In the genomic region with DNA sequence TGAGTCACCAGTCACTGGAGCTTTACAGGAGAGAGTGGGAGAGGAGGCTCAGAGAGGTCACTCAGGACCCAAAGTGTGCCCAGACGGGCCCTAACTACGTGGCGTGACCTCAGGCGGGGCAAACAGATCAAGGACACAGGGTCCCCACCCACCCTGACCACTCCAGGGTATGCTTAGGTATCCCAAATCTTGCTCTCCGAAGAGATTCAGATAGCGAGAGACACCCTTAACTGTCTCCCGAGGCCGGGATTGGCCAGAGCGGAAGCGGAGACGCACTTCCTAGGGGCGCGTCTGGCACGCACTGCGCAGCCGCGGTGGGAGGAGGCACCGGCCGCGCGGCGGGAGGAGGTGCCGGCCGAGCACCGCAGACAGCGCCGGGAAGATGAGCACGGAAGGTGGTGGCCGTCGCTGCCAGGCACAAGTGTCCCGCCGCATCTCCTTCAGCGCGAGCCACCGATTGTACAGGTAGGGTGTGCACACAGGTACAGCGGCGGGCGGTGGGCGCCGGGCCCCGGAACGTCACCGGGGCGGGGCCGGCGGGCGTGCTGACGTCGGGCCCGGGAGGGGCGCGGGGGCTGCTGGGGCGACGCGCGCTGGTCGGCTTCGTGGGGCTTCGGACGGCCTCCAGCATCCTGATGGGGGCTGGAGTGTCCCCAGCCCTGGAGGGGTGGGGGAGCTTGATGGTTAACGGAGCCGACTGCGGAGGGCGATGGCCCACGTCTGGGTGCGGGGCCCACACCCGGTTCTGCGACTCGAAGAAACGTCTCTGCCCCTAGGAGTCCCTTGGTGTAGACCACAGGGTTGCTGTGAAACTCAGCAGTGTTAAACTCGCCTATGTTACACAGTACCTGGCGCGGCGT, we compare ENCODE assay signal across 8 cellular contexts. TPM values are rescaled to one million over a fixed set of nuclear protein-coding genes. Genes with fewer than 3 reads are reported as not detected.
DNase-seq lines count a peak whose midpoint lies in the region; ATAC-seq and TF ChIP-seq lines count a peak whose summit lies in the region.

A gene (plus strand): TSS at position 367 of the 860 bp plus-strand sequence. CDS start 16 bp downstream, at position 383.

- H3K79me2 ChIP-seq in mammary epithelial cell (ENCODE audit: insufficient read depth, low read length) (peaks cover 50% of the 10 kb centered on the region), smooth muscle cell (ENCODE audit: low read depth) (peaks cover 33% of the 10 kb centered on the region)

- in situ Hi-C loops in mammary epithelial cell (cut with MboI; ENCODE audit: low sequenced_read_pairs in 2 of 2), result no loop called here

- no peak for DNase-seq in AG04449 (ENCODE audit: low read depth, low spot score)
- peak; percentile 82 for DNase-seq in NCI-H2171 treated with DMSO at 0.1 percent for 48 hours (lab: John Stamatoyannopoulos, UW)
- peak; percentile 88 for DNase-seq in mammary epithelial cell
- peak; percentile 99 for DNase-seq in iPS-NIHi7 (ENCODE audit: extremely low spot score)
- DNase-seq in smooth muscle cell (lab: John Stamatoyannopoulos, UW; ENCODE audit: unreplicated experiment), result peak; percentile 73

- H3K36me3 ChIP-seq in mammary epithelial cell (ENCODE audit: insufficient read depth, low read length) (peaks cover 16% of the 10 kb centered on the region), smooth muscle cell (ENCODE audit: low read depth) (no peaks in the 10 kb centered on the region)

- WGBS in mammary epithelial cell (ENCODE audit: low coverage, missing lambda C conversion rate), result 6% methylated on average over 39 of the region's 74 CpGs
- under 1% methylated on average over 66 of the region's 74 CpGs for WGBS in smooth muscle cell (ENCODE audit: low lambda C conversion rate)

- CTCF ChIA-PET in AG04449 (lab: Yijun Ruan, JAX) (interaction anchor here (0.6 to 22.7 kb wide), 7 partner anchors 8 to 1564 kb away, joined by 3 to 970 read pairs (median 4); no protein-coding TSS in a partner anchor), mammary epithelial cell (lab: Charles Lee; ENCODE audit: low non-redundant PET) (no interaction called here)

- H3K27ac ChIP-seq in mammary epithelial cell (ENCODE audit: insufficient read depth, low read depth, low read length) (peak within 1 kb of the TSS; percentile 93), smooth muscle cell (ENCODE audit: low read depth) (peak within 1 kb of the TSS; percentile 93)

- intact Hi-C loops in mammary epithelial cell (cut with micrococcal nuclease), result no loop called here

- POLR2A ChIA-PET in AG04449 (lab: Yijun Ruan, JAX), result interaction anchor here (0.6 to 1.1 kb wide), 3 partner anchors 54 to 625 kb away, joined by 3 read pairs; no protein-coding TSS in a partner anchor

- H3K9ac ChIP-seq in mammary epithelial cell (ENCODE audit: insufficient read depth, low read length), result peak within 1 kb of the TSS; percentile 94
- peak within 1 kb of the TSS; percentile 88 for H3K9ac ChIP-seq in smooth muscle cell (ENCODE audit: low read depth)

- H3K4me1 ChIP-seq in mammary epithelial cell (ENCODE audit: insufficient read depth, low read length) (peaks cover 13% of the 10 kb centered on the region), smooth muscle cell (ENCODE audit: low read depth) (peaks cover 8% of the 10 kb centered on the region)

- no peaks in the 10 kb centered on the region for H3F3A ChIP-seq in smooth muscle cell (ENCODE audit: low read depth)

- BruUV-seq in mammary epithelial cell (replicated peaks; lab: Mats Ljungman, UMichigan), result no TSS peak

- peak within 1 kb of the TSS; percentile 83 for H3K4me3 ChIP-seq in AG04449 (ENCODE audit: low read depth, low read length)
- H3K4me3 ChIP-seq in WI38 (ENCODE audit: low read depth, low read length), result peak within 1 kb of the TSS; percentile 76
- H3K4me3 ChIP-seq in mammary epithelial cell (replicated peaks in 1 of 3; ENCODE audit: insufficient read depth in 1 of 3, low read depth in 2 of 3, low read length in 3 of 3), result peak within 1 kb of the TSS; percentile 72 to 92 (median 79)
- H3K4me3 ChIP-seq in smooth muscle cell, result peak within 1 kb of the TSS; percentile 77

- dilution Hi-C loops in mammary epithelial cell (cut with HindIII; ENCODE audit: low sequenced_read_pairs), result no loop called here

- H3K9me3 ChIP-seq in mammary epithelial cell (replicated peaks; ENCODE audit: insufficient read depth, low read length) (no peaks in the 10 kb centered on the region), smooth muscle cell (replicated peaks; ENCODE audit: low read depth) (no peaks in the 10 kb centered on the region)

- H2AFZ ChIP-seq in mammary epithelial cell (ENCODE audit: low read depth, low read length), result peak within 1 kb of the TSS; percentile 100
- peak within 1 kb of the TSS; percentile 95 for H2AFZ ChIP-seq in smooth muscle cell (ENCODE audit: low read depth)

- ATAC-seq in GM18870 (IDR thresholded peaks at IDR 0.05; ENCODE audit: unreplicated experiment), result peak; percentile 91
- peak; percentile 96 for ATAC-seq in HG03108 (IDR thresholded peaks at IDR 0.05; ENCODE audit: unreplicated experiment)

- H4K20me1 ChIP-seq in mammary epithelial cell (ENCODE audit: insufficient read depth, low read length), result no peaks in the 10 kb centered on the region
- no peaks in the 10 kb centered on the region for H4K20me1 ChIP-seq in smooth muscle cell (ENCODE audit: low read depth)

- H3K4me2 ChIP-seq in mammary epithelial cell (ENCODE audit: insufficient read depth, low read depth, low read length) (peak within 1 kb of the TSS; percentile 74), smooth muscle cell (peak within 1 kb of the TSS; percentile 94)

- no peaks in the 10 kb centered on the region for H3K27me3 ChIP-seq in mammary epithelial cell (ENCODE audit: insufficient read depth, low read length)
- no peaks in the 10 kb centered on the region for H3K27me3 ChIP-seq in smooth muscle cell (ENCODE audit: low read depth)

- TF ChIP-seq CTCF in AG04449 (IDR thresholded peaks at IDR 0.05; ENCODE audit: insufficient read depth, low read length, missing control alignments), result no peak
- no peak for TF ChIP-seq CTCF in WI38 (IDR thresholded peaks at IDR 0.05; ENCODE audit: low read depth, low read length)
- no peak for TF ChIP-seq CTCF in mammary epithelial cell (conservative IDR thresholded peaks at IDR 0.05 in 1 of 2, IDR thresholded peaks at IDR 0.05 in 1 of 2; ENCODE audit: extremely low read depth in 1 of 2, insufficient read depth in 1 of 2, low read depth in 1 of 2, low read length in 2 of 2)
- TF ChIP-seq CTCF in smooth muscle cell (IDR thresholded peaks at IDR 0.05; ENCODE audit: borderline replicate concordance, insufficient read depth, poor library complexity, severe bottlenecking), result no peak

RNA-seq across cellular contexts. Expression of the gene that starts here (rescaled TPM):
- total RNA-seq in mammary epithelial cell (10 to 100 TPM; 47.5 to 66.4 TPM), smooth muscle cell (70.9 and 77.4 TPM in 2 replicates)
- polyA plus RNA-seq in mammary epithelial cell (38.4 TPM), smooth muscle cell (75.4 and 102 TPM in 2 replicates)
- 13.0 TPM for polyA minus RNA-seq in mammary epithelial cell
